27 cellular contexts compared by ENCODE assay signal in the genomic region with DNA sequence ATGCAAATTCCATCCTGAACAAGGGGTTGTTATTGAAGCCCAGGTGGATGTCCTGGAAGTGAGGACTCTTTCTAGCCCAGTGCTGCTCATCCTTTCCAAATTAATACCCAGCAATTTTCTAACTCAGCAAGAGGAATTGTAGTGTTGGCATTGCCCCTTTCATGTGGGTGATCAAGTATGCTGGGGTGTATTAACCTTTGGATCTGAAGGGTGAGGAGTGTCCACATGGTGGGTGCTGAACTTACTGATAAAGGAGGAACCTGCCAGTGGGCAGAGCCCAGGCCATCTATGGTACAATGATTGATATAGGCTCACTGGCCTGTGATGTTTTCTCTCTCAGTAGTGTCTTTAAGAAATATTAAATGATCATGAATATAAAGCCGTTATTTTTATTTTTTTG.
"Had no signal": no experiment of that assay in that cellular context is flagged by ENCODE, and none has a peak within 500 bp of the region (broad histone marks: within the 10 kb centered on the region; RNA-seq: fewer than 3 reads in every experiment).

No MANE protein-coding gene starts in this region.

- H3K4me3 ChIP-seq: stomach, suprapubic skin, testis, thoracic aorta, thyroid gland, tibial artery, tibial nerve, transverse colon, upper lobe of left lung, upper lobe of right lung, uterus, vagina had no signal

- H3K9me3 Mint-ChIP-seq: stimulated activated effector memory CD8-positive, alpha-beta T cell treated with anti-CD3 and anti-CD28 coated beads, Interleukin-12 subunit alpha, Interleukin-12 subunit beta, amount 100 ng/mL, for 72 hours; stimulated activated naive B cell treated with anti-CD40 and anti-IgM and Interleukin-4, amounts not matched to agents 10 μg/mL and 1 μg/mL and 100 μg/mL, for 72 hours; stimulated activated naive CD8-positive, alpha-beta T cell treated with anti-CD3 and anti-CD28 coated beads, Interleukin-15, amount 100 ng/mL, for 72 hours; stimulated activated naive CD8-positive, alpha-beta T cell treated with anti-CD3 and anti-CD28 coated beads, Interleukin-15, Interleukin-2, amounts not matched to agents 100 ng/mL and 50 ng/mL, for 24 hours; type B pancreatic cell had no signal

- DNase-seq: stimulated activated CD4-positive, alpha-beta T cell treated with anti-CD3 and anti-CD28 coated beads, Interleukin-2, amount 100 ng/mL, for 48 hours; stimulated activated CD4-positive, alpha-beta T cell treated with anti-CD3 and anti-CD28 coated beads, Interleukin-4, amount 100 ng/mL, for 1 hour; stimulated activated CD4-positive, alpha-beta T cell treated with anti-CD3 and anti-CD28 coated beads, Interleukin-4, amount 100 ng/mL, for 24 hours; stimulated activated CD4-positive, alpha-beta T cell treated with anti-CD3 and anti-CD28 coated beads, Interleukin-4, amount 100 ng/mL, for 4 hours; stimulated activated CD8-positive, alpha-beta memory T cell treated with anti-CD3 and anti-CD28 coated beads, Interleukin-4, amount 100 ng/mL, for 48 hours; stimulated activated naive B cell treated with anti-CD40 and anti-IgM and Interleukin-4, amounts not matched to agents 10 μg/mL and 1 μg/mL and 100 μg/mL, for 72 hours; stimulated activated naive CD4-positive, alpha-beta T cell; stimulated activated naive CD4-positive, alpha-beta T cell treated with Interleukin-2 at 50 U/mL for 16 hours; stimulated activated naive CD8-positive, alpha-beta T cell treated with anti-CD3 and anti-CD28 coated beads, Interleukin-15, amount 100 ng/mL, for 72 hours; stimulated activated naive CD8-positive, alpha-beta T cell treated with anti-CD3 and anti-CD28 coated beads, Interleukin-15, Interleukin-2, amounts not matched to agents 100 U/mL and 50 U/mL, for 24 hours; stomach; substantia nigra; testis; thyroid gland; tibial artery; transverse colon; trophoblast cell; upper lobe of left lung; upper lobe of right lung; uterus had no signal

- ATAC-seq: stimulated activated effector memory CD8-positive, alpha-beta T cell treated with anti-CD3 and anti-CD28 coated beads, Interleukin-12 subunit alpha, Interleukin-12 subunit beta, amount 100 ng/mL, for 72 hours; stimulated activated naive B cell treated with anti-CD40 and anti-IgM and Interleukin-4, amounts not matched to agents 10 μg/mL and 1 μg/mL and 100 μg/mL, for 72 hours; stimulated activated naive CD8-positive, alpha-beta T cell treated with anti-CD3 and anti-CD28 coated beads, Interleukin-15, amount 100 ng/mL, for 72 hours; stimulated activated naive CD8-positive, alpha-beta T cell treated with anti-CD3 and anti-CD28 coated beads, Interleukin-15, Interleukin-2, amounts not matched to agents 100 U/mL and 50 U/mL, for 24 hours; upper lobe of right lung had no signal

- H3K36me3 Mint-ChIP-seq: stimulated activated effector memory CD8-positive, alpha-beta T cell treated with anti-CD3 and anti-CD28 coated beads, Interleukin-12 subunit alpha, Interleukin-12 subunit beta, amount 100 ng/mL, for 72 hours; stimulated activated naive B cell treated with anti-CD40 and anti-IgM and Interleukin-4, amounts not matched to agents 10 μg/mL and 1 μg/mL and 100 μg/mL, for 72 hours; type B pancreatic cell had no signal

- H3K4me1 ChIP-seq: suprapubic skin, thyroid gland, tibial artery, uterus, vagina had no signal

- H3K27me3 Mint-ChIP-seq: stimulated activated naive B cell treated with anti-CD40 and anti-IgM and Interleukin-4, amounts not matched to agents 10 μg/mL and 1 μg/mL and 100 μg/mL, for 72 hours; stimulated activated naive CD8-positive, alpha-beta T cell treated with anti-CD3 and anti-CD28 coated beads, Interleukin-15, amount 100 ng/mL, for 72 hours; stimulated activated naive CD8-positive, alpha-beta T cell treated with anti-CD3 and anti-CD28 coated beads, Interleukin-15, Interleukin-2, amounts not matched to agents 100 ng/mL and 50 ng/mL, for 24 hours had no signal

- H3K36me3 ChIP-seq: stomach, suprapubic skin, thoracic aorta, thyroid gland, tibial artery, tibial nerve, transverse colon, upper lobe of left lung, upper lobe of right lung, uterus, vagina had no signal

- H3K27ac Mint-ChIP-seq: stimulated activated effector memory CD8-positive, alpha-beta T cell treated with anti-CD3 and anti-CD28 coated beads, Interleukin-12 subunit alpha, Interleukin-12 subunit beta, amount 100 ng/mL, for 72 hours; stimulated activated naive B cell treated with anti-CD40 and anti-IgM and Interleukin-4, amounts not matched to agents 10 μg/mL and 1 μg/mL and 100 μg/mL, for 72 hours; stimulated activated naive CD8-positive, alpha-beta T cell treated with anti-CD3 and anti-CD28 coated beads, Interleukin-15, Interleukin-2, amounts not matched to agents 100 ng/mL and 50 ng/mL, for 24 hours; type B pancreatic cell had no signal

- H3K27ac ChIP-seq: stomach, suprapubic skin, testis, thoracic aorta, thyroid gland, tibial artery, tibial nerve, transverse colon, upper lobe of left lung, upper lobe of right lung, uterus, vagina had no signal

- H3K4me1 Mint-ChIP-seq: stimulated activated naive B cell treated with anti-CD40 and anti-IgM and Interleukin-4, amounts not matched to agents 10 μg/mL and 1 μg/mL and 100 μg/mL, for 72 hours; stimulated activated naive CD8-positive, alpha-beta T cell treated with anti-CD3 and anti-CD28 coated beads, Interleukin-15, amount 100 ng/mL, for 72 hours had no signal

- H3K9me3 ChIP-seq: stomach, suprapubic skin, testis, thoracic aorta, thyroid gland, tibial artery, tibial nerve, transverse colon, upper lobe of left lung, upper lobe of right lung, uterus, vagina had no signal

- H3K27me3 ChIP-seq: stomach, suprapubic skin, testis, thyroid gland, tibial artery, tibial nerve, transverse colon, upper lobe of left lung, upper lobe of right lung, uterus, vagina had no signal

- H3K4me3 Mint-ChIP-seq: stimulated activated effector memory CD8-positive, alpha-beta T cell treated with anti-CD3 and anti-CD28 coated beads, Interleukin-12 subunit alpha, Interleukin-12 subunit beta, amount 100 ng/mL, for 72 hours; stimulated activated naive B cell treated with anti-CD40 and anti-IgM and Interleukin-4, amounts not matched to agents 10 μg/mL and 1 μg/mL and 100 μg/mL, for 72 hours; stimulated activated naive CD8-positive, alpha-beta T cell treated with anti-CD3 and anti-CD28 coated beads, Interleukin-15, amount 100 ng/mL, for 72 hours; stimulated activated naive CD8-positive, alpha-beta T cell treated with anti-CD3 and anti-CD28 coated beads, Interleukin-15, Interleukin-2, amounts not matched to agents 100 ng/mL and 50 ng/mL, for 24 hours; type B pancreatic cell had no signal
